8 cellular contexts compared by ENCODE assay signal in the genomic region with DNA sequence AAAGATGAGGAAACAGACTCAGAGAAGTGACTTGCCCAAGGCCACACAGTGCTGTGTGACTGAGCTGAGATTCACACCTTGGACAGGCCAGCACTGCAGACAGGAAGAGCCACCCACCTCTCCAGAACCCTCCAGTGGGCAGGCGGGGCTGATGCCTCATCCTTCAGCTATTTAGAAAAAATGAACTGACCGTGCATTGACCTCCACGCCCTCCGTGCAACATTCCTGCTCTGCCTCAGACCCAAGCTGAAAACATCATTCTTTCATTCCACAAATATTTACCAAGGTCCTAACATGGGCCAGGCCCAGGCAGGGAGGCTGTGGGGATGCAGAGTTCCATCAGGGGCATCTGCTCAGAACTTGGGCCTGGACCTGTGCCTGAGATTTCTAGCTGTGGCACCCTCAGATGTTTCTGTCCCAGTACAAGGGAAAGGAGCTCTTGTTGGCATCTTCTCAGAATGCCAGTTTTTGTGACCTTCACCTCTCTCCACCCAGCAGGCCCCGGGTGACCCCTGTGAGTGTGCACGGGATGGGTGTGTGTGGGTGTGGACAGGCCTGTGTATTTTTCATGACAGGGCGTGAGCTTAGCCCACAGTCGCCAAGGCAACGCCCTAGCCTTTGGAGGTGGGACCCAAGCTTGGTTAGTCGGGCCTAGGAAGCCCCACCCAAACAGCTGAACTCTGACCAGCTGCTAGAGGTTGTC. TPM values are rescaled to one million over a fixed set of nuclear protein-coding genes. Genes with fewer than 3 reads are reported as not detected.
DNase-seq lines count a peak whose midpoint lies in the region; ATAC-seq and TF ChIP-seq lines count a peak whose summit lies in the region.

No MANE protein-coding gene starts in this region.

- WGBS in adipose tissue, 3 donors = 41 to 49% (median 41%) methylated on average over 10 of the region's 10 CpGs
- WGBS in spleen, 5 donors = 14 to 65% (median 37%) methylated on average over 10 of the region's 10 CpGs

- no peak for TF ChIP-seq POLR2A in spleen (IDR thresholded peaks at IDR 0.05)

- CTCF ChIA-PET in activated naive CD4-positive, alpha-beta T cell treated with anti-CD3 and anti-CD28 coated beads for 36 hours (lab: Charles Lee) = interaction anchor here (0.6 to 5.3 kb wide), 6 partner anchors 10 to 379 kb away, joined by 3 to 47 read pairs (median 5); no protein-coding TSS in a partner anchor

- H3K4me3 ChIP-seq in spleen = peak overlapping the region in 3 of 8 donors; percentile 9 to 81 (median 79)

- peaks cover 76 to 100% (median 99%) of the 10 kb centered on the region in 6 donors for H3K4me1 ChIP-seq in spleen

- no peaks in the 10 kb centered on the region for H3K27me3 ChIP-seq in spleen (replicated peaks in 1 of 7)

- no peaks in the 10 kb centered on the region for H3K9me3 ChIP-seq in spleen

- peak overlapping the region; percentile 52 for H3K4me3 Mint-ChIP-seq in activated naive CD4-positive, alpha-beta T cell treated with anti-CD3 and anti-CD28 coated beads for 36 hours

- no peaks in the 10 kb centered on the region for H3K9me3 Mint-ChIP-seq in activated naive CD4-positive, alpha-beta T cell treated with anti-CD3 and anti-CD28 coated beads for 36 hours

- H3K36me3 ChIP-seq in spleen = peaks cover 0 to 90% (median 19%) of the 10 kb centered on the region in 6 donors

- no peak for DNase-seq in activated naive CD4-positive, alpha-beta T cell treated with anti-CD3 and anti-CD28 coated beads for 36 hours
- DNase-seq in activated naive CD4-positive, alpha-beta T cell (lab: John Stamatoyannopoulos, UW) = no peak
- DNase-seq in hepatic stellate cell (ENCODE audit: low spot score) = peak; percentile 94
- peak; percentile 92 for DNase-seq in spleen
- no peak for DNase-seq in NCI-H2029 (lab: John Stamatoyannopoulos, UW)
- no peak for DNase-seq in NCI-H510A (lab: John Stamatoyannopoulos, UW)

- H3K27ac ChIP-seq in adipose tissue (ENCODE audit: low read depth, low read length) = peak overlapping the region; percentile 30
- H3K27ac ChIP-seq in spleen = peak overlapping the region; percentile 22 to 98 (median 95)

- intact Hi-C loops in activated naive CD4-positive, alpha-beta T cell treated with anti-CD3 and anti-CD28 coated beads for 36 hours (cut with micrococcal nuclease) = loop anchor here (5.0 to 10.0 kb wide), 2 partner anchors 398 to 530 kb away; no protein-coding TSS in a partner anchor
- intact Hi-C loops in spleen (cut with DNase I; ENCODE audit: low total_unique reads) = no loop called here

- H3K36me3 Mint-ChIP-seq in activated naive CD4-positive, alpha-beta T cell treated with anti-CD3 and anti-CD28 coated beads for 36 hours (ENCODE audit: low read depth) = peaks cover 32% of the 10 kb centered on the region

- no peaks in the 10 kb centered on the region for H3K27me3 Mint-ChIP-seq in activated naive CD4-positive, alpha-beta T cell treated with anti-CD3 and anti-CD28 coated beads for 36 hours (ENCODE audit: low read depth)

- H3K27ac Mint-ChIP-seq in activated naive CD4-positive, alpha-beta T cell treated with anti-CD3 and anti-CD28 coated beads for 36 hours = peak overlapping the region; percentile 98

- no peak for ATAC-seq in HG02884 (IDR thresholded peaks at IDR 0.05; ENCODE audit: unreplicated experiment)

- no peak for TF ChIP-seq CTCF in spleen (IDR thresholded peaks at IDR 0.05 in 8 of 11, conservative IDR thresholded peaks at IDR 0.05 in 3 of 11)

- peaks cover 89% of the 10 kb centered on the region for H3K4me1 Mint-ChIP-seq in activated naive CD4-positive, alpha-beta T cell treated with anti-CD3 and anti-CD28 coated beads for 36 hours (ENCODE audit: low read depth)

RNA-seq across cellular contexts. Expression of gene VSIR, which starts 6.5 kb away (rescaled TPM):
- total RNA-seq in activated naive CD4-positive, alpha-beta T cell treated with anti-CD3 and anti-CD28 coated beads for 36 hours = 10 to 100 TPM; 52.0 to 55.5 TPM
- polyA plus RNA-seq in adipose tissue (10 to 100 TPM; 18.7 to 87.3 (median 40.3) TPM), spleen (10 to 100 TPM; 34.5 to 84.3 (median 50.4) TPM)
- 100 to 1,000 TPM; 202 to 512 (median 313) TPM for total RNA-seq in spleen

RNA-seq across cellular contexts. Expression of gene C10orf105, which starts 47.3 kb away (rescaled TPM):
- total RNA-seq in activated naive CD4-positive, alpha-beta T cell treated with anti-CD3 and anti-CD28 coated beads for 36 hours = under 1 TPM; 0.32 to 0.36 TPM
- under 1 TPM; 0.03 to 0.22 (median 0.19) TPM for polyA plus RNA-seq in adipose tissue
- 1 to 10 TPM; 1.4 to 4.4 (median 3.4) TPM for total RNA-seq in spleen
- under 1 TPM; 0.08 to 0.38 (median 0.20) TPM for polyA plus RNA-seq in spleen

Comparison
In these comparisons a context has a peak if more than half of its experiments do, and no peak if none do; other contexts are left out.
1. DNase-seq: peak in hepatic stellate cell (single experiment) and spleen (single experiment); none in activated naive CD4-positive, alpha-beta T cell treated with anti-CD3 and anti-CD28 coated beads for 36 hours (single experiment), activated naive CD4-positive, alpha-beta T cell (0 of 4), NCI-H2029 (single experiment) and NCI-H510A (single experiment).